In genomic region chr1:116418091-116418830, GRCh38 we compare ENCODE assay signal across 8 cellular contexts. TPM values are rescaled to one million over a fixed set of nuclear protein-coding genes. Genes with fewer than 3 reads are reported as not detected.
DNase-seq lines count a peak whose midpoint lies in the region; ATAC-seq and TF ChIP-seq lines count a peak whose summit lies in the region.

No MANE protein-coding gene starts in this region.

- CTCF ChIA-PET in mammary epithelial cell (lab: Charles Lee; ENCODE audit: low non-redundant PET) = interaction anchor here (0.9 to 1.0 kb wide), 2 partner anchors 65 to 67 kb away, joined by 3 to 5 read pairs; no protein-coding TSS in a partner anchor

- no peaks in the 10 kb centered on the region for H4K20me1 ChIP-seq in mammary epithelial cell (ENCODE audit: insufficient read depth, low read length)

- intact Hi-C loops in mammary epithelial cell (cut with micrococcal nuclease) = loop anchor here (5.0 kb wide), 1 partner anchor 41 kb away; no protein-coding TSS in a partner anchor
- intact Hi-C loops in spleen (cut with DNase I; ENCODE audit: low total_unique reads) = no loop called here

- H3K9me3 ChIP-seq in mammary epithelial cell (replicated peaks; ENCODE audit: insufficient read depth, low read length) = no peaks in the 10 kb centered on the region
- H3K9me3 ChIP-seq in spleen = no peaks in the 10 kb centered on the region

- H3K4me1 ChIP-seq in mammary epithelial cell (ENCODE audit: insufficient read depth, low read length) = peaks cover 14% of the 10 kb centered on the region
- H3K4me1 ChIP-seq in spleen = peaks cover 14 to 39% (median 27%) of the 10 kb centered on the region in 6 donors

- H3K27me3 ChIP-seq in mammary epithelial cell (ENCODE audit: insufficient read depth, low read length) (no peaks in the 10 kb centered on the region), spleen (replicated peaks in 1 of 7) (no peaks in the 10 kb centered on the region)

- peak overlapping the region; percentile 95 for H3K9ac ChIP-seq in mammary epithelial cell (ENCODE audit: insufficient read depth, low read length)

- in situ Hi-C loops in mammary epithelial cell (cut with MboI; ENCODE audit: low sequenced_read_pairs in 2 of 2) = no loop called here

- TF ChIP-seq CTCF in VCaP (conservative IDR thresholded peaks at IDR 0.05) = no peak
- no peak for TF ChIP-seq CTCF in mammary epithelial cell (conservative IDR thresholded peaks at IDR 0.05 in 1 of 2, IDR thresholded peaks at IDR 0.05 in 1 of 2; ENCODE audit: extremely low read depth in 1 of 2, insufficient read depth in 1 of 2, low read depth in 1 of 2, low read length in 2 of 2)
- TF ChIP-seq CTCF in spleen (IDR thresholded peaks at IDR 0.05 in 8 of 11, conservative IDR thresholded peaks at IDR 0.05 in 3 of 11) = peak in 1 of 11 experiments; percentile 15

- peaks cover 10% of the 10 kb centered on the region for H3K79me2 ChIP-seq in mammary epithelial cell (ENCODE audit: insufficient read depth, low read length)

- peak; percentile 82 for ATAC-seq in HG02973 (IDR thresholded peaks at IDR 0.05; ENCODE audit: unreplicated experiment)

- BruUV-seq in mammary epithelial cell (replicated peaks; lab: Mats Ljungman, UMichigan) = TSS peak; percentile 61

- H3K27ac ChIP-seq in VCaP (peak overlapping the region; percentile 80), mammary epithelial cell (ENCODE audit: insufficient read depth, low read depth, low read length) (peak overlapping the region; percentile 74), spleen (peak overlapping the region; percentile 51 to 85 (median 82))

- dilution Hi-C loops in mammary epithelial cell (cut with HindIII; ENCODE audit: low sequenced_read_pairs) = loop anchor here (5.0 kb wide), 1 partner anchor 51 kb away; no protein-coding TSS in a partner anchor

- H3K4me2 ChIP-seq in mammary epithelial cell (ENCODE audit: insufficient read depth, low read depth, low read length) = peak overlapping the region; percentile 76

- DNase-seq in NK-92 treated with Interleukin-12 subunit alpha and Interleukin-12 subunit beta, amount 100 ng/mL, for 24 hours (lab: John Stamatoyannopoulos, UW) = peak; percentile 75
- DNase-seq in NK-92 (lab: John Stamatoyannopoulos, UW; ENCODE audit: unreplicated experiment) (no peak), NCI-H2107 (lab: John Stamatoyannopoulos, UW) (peak; percentile 78), mammary epithelial cell (peak; percentile 77), inferior parietal cortex (ENCODE audit: extremely low spot score) (peak; percentile 78), spleen (peak; percentile 97)

- peak overlapping the region; percentile 95 for H2AFZ ChIP-seq in mammary epithelial cell (ENCODE audit: low read depth, low read length)

- H3K4me3 ChIP-seq in mammary epithelial cell (replicated peaks in 1 of 3; ENCODE audit: insufficient read depth in 1 of 3, low read depth in 2 of 3, low read length in 3 of 3) (peak overlapping the region; percentile 62 to 83 (median 71)), spleen (peak overlapping the region; percentile 63 to 86 (median 72))

- TF ChIP-seq POLR2A in spleen (IDR thresholded peaks at IDR 0.05) = no peak

- 4% methylated on average over 33 of the region's 48 CpGs for WGBS in mammary epithelial cell (ENCODE audit: low coverage, missing lambda C conversion rate)
- 1 to 3% (median 2%) methylated on average over 21 to 48 of the region's 48 CpGs for WGBS in spleen, 5 donors

- H3K36me3 ChIP-seq in mammary epithelial cell (ENCODE audit: insufficient read depth, low read length) = no peaks in the 10 kb centered on the region
- no peaks in the 10 kb centered on the region for H3K36me3 ChIP-seq in spleen

RNA-seq across cellular contexts. Expression of gene ATP1A1, which starts 45.2 kb away (rescaled TPM):
- total RNA-seq in mammary epithelial cell (100 to 1,000 TPM; 359 to 505 TPM), spleen (100 to 1,000 TPM; 123 to 209 (median 141) TPM)
- polyA plus RNA-seq in mammary epithelial cell (660 TPM), spleen (10 to 100 TPM; 34.5 to 62.0 (median 49.2) TPM)
- 731 TPM for polyA minus RNA-seq in mammary epithelial cell
